ENCODE assay signal across 1 cellular context in the genomic region with DNA sequence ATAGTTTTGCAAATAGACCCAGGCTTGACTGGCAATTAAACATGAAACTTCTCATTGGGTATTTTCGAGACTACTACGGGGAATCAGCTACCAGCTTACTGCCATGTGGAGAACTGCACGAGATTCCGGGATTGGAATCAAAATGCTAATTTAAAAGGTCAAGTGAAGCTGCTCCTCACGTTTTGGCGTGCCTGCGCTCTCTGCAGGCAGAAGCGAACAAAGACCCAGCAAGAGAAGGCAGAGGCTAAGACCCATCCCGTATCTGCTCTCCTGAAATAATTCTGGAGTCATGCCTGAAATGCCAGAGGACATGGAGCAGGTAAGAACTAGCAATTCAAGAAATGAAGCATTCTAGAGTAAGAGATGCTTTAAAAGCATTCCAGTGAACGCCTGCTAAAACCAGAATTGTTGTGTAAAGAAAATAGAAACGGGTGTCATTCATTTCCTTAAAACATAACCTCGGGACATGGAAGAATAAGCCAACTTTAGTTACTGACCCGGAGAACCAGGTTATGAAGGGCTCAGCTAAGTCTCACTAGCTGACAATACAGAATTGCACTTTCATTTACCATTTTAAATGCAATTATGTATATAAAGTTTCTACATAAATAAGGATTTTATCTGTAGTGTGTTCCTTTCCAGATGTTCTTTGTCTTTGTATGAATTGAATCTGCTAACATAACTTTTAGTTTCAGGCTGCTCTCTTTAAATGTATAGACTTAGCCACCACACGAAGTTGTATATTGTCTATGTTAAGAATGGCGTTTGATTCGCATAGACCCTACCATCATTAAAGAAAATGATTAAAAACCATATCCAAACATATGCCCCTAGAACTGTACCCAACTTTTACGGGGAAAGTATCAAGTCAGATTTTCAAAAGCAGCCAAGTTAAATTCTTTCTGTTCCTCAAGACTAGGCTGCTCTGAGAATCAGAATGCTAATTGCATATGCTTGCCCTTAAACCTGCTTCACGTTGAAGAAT.
TF ChIP-seq lines count a peak whose summit lies in the region.

No MANE protein-coding gene starts in this region.

TF ChIP-seq in K562, 482 proteins besides CTCF, POLR2A, EP300 and RAD21 (continued from another document):
- TF ChIP-seq, protein P1, sequence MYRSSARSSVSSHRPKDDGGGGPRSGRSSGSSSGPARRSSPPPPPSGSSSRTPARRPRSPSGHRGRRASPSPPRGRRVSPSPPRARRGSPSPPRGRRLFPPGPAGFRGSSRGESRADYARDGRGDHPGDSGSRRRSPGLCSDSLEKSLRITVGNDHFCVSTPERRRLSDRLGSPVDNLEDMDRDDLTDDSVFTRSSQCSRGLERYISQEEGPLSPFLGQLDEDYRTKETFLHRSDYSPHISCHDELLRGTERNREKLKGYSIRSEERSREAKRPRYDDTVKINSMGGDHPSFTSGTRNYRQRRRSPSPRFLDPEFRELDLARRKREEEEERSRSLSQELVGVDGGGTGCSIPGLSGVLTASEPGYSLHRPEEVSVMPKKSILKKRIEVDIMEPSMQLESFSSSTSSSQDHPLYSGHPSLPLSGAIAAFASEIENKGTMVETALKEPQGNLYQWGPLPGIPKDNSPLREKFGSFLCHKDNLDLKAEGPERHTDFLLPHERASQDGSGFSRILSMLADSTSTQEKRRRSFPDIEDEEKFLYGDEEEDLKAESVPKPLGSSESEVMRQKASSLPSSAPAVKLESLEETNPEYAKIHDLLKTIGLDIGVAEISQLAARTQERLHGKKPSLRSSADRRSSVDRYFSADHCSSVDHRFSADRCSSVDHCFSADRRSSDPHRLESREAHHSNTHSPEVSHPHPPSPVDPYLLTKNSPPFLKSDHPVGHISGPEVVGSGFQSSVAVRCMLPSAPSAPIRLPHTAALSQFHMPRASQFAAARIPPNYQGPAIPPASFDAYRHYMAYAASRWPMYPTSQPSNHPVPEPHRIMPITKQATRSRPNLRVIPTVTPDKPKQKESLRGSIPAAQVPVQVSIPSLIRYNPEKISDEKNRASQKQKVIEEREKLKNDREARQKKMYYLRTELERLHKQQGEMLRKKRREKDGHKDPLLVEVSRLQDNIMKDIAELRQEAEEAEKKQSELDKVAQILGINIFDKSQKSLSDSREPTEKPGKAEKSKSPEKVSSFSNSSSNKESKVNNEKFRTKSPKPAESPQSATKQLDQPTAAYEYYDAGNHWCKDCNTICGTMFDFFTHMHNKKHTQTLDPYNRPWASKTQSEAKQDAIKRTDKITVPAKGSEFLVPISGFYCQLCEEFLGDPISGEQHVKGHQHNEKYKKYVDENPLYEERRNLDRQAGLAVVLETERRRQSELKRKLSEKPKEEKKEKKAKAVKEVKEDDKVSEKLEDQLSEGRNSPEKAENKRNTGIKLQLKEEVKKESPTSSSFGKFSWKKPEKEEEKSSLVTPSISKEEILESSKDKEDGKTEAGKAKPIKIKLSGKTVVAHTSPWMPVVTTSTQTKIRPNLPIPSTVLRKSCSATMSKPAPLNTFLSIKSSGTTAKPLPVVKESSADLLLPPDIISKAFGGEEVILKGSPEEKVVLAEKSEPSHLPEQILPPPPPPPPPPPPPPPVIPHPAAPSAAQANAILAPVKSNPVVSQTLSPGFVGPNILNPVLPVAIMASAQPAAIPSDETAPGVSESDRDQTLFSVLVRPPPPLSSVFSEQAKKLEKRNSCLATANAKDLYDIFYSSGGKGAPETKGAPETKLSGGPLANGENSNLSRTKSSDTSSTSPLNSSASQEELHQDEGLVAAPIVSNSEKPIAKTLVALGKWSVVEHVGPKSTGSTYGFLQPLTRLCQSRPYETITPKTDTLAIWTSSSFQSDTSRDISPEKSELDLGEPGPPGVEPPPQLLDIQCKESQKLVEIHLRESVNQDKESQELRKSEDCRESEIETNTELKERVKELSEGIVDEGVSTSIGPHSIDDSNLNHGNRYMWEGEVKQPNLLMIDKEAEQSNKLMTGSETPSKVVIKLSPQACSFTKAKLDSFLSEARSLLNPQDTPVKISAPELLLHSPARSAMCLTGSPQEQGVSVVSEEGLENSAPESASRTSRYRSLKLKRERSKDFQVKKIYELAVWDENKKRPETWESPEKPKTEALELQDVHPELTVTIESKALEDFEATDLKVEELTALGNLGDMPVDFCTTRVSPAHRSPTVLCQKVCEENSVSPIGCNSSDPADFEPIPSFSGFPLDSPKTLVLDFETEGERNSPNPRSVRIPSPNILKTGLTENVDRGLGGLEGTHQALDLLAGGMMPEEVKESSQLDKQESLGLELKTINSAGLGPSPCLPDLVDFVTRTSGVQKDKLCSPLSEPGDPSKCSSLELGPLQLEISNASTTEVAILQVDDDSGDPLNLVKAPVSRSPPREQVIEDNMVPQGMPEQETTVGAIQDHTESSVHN (IDR thresholded peaks at IDR 0.05; ENCODE audit: borderline replicate concordance in 1 of 2, low read depth in 1 of 2), result 0 out of 4 replicates have a peak, but pooled peaks of 1 of the 2 experiments have one; percentile 38
- TF ChIP-seq, protein P2, sequence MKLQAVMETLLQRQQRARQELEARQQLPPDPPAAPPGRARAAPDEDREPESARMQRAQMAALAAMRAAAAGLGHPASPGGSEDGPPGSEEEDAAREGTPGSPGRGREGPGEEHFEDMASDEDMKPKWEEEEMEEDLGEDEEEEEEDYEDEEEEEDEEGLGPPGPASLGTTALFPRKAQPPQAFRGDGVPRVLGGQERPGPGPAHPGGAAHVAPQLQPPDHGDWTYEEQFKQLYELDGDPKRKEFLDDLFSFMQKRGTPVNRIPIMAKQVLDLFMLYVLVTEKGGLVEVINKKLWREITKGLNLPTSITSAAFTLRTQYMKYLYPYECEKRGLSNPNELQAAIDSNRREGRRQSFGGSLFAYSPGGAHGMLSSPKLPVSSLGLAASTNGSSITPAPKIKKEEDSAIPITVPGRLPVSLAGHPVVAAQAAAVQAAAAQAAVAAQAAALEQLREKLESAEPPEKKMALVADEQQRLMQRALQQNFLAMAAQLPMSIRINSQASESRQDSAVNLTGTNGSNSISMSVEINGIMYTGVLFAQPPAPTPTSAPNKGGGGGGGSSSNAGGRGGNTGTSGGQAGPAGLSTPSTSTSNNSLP (IDR thresholded peaks at IDR 0.05; ENCODE audit: borderline replicate concordance, low read depth, low read length), result peak; percentile 82
- TF ChIP-seq ATF1 (CRISPR knock-in tag; IDR thresholded peaks at IDR 0.05) (no peak), ATF1 (tag; IDR thresholded peaks at IDR 0.05) (peak; percentile 23; the same call in 1 of the 2 replicates), GTF2E2 (tag; IDR thresholded peaks at IDR 0.05) (0 out of 2 replicates have a peak, but pooled peaks have one; percentile 43), SUPT5H (IDR thresholded peaks at IDR 0.05) (peak; percentile 54), PML (IDR thresholded peaks at IDR 0.05; ENCODE audit: low read length) (peak; percentile 61; the same call in 1 of the 2 replicates), SIN3A (IDR thresholded peaks at IDR 0.05; ENCODE audit: borderline replicate concordance in 2 of 2, control insufficient read depth in 1 of 2, low read depth in 2 of 2, low read length in 2 of 2) (peak in 1 of 2 experiments; percentile 52; a peak in 1 of 4 replicates), MYC (IDR thresholded peaks at IDR 0.05; ENCODE audit: low read depth, low read length) (peak; percentile 72; the same call in 1 of the 2 replicates), MYC (CRISPR knock-in tag; IDR thresholded peaks at IDR 0.05; ENCODE audit: borderline replicate concordance, low read depth) (no peak), ZEB2 (IDR thresholded peaks at IDR 0.05) (0 out of 2 replicates have a peak, but pooled peaks have one; percentile 43), NFYB (IDR thresholded peaks at IDR 0.05; ENCODE audit: extremely low read depth, insufficient read length) (peak; percentile 50)
- TF ChIP-seq, protein P3, sequence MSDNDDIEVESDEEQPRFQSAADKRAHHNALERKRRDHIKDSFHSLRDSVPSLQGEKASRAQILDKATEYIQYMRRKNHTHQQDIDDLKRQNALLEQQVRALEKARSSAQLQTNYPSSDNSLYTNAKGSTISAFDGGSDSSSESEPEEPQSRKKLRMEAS (CRISPR knock-in tag; IDR thresholded peaks at IDR 0.05), result no peak
- TF ChIP-seq, protein P4, sequence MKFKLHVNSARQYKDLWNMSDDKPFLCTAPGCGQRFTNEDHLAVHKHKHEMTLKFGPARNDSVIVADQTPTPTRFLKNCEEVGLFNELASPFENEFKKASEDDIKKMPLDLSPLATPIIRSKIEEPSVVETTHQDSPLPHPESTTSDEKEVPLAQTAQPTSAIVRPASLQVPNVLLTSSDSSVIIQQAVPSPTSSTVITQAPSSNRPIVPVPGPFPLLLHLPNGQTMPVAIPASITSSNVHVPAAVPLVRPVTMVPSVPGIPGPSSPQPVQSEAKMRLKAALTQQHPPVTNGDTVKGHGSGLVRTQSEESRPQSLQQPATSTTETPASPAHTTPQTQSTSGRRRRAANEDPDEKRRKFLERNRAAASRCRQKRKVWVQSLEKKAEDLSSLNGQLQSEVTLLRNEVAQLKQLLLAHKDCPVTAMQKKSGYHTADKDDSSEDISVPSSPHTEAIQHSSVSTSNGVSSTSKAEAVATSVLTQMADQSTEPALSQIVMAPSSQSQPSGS (CRISPR knock-in tag; IDR thresholded peaks at IDR 0.05), result no peak
- TF ChIP-seq, protein P5, sequence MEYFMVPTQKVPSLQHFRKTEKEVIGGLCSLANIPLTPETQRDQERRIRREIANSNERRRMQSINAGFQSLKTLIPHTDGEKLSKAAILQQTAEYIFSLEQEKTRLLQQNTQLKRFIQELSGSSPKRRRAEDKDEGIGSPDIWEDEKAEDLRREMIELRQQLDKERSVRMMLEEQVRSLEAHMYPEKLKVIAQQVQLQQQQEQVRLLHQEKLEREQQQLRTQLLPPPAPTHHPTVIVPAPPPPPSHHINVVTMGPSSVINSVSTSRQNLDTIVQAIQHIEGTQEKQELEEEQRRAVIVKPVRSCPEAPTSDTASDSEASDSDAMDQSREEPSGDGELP (CRISPR knock-in tag; IDR thresholded peaks at IDR 0.05; ENCODE audit: borderline replicate concordance), result 0 out of 2 replicates have a peak, but pooled peaks have one; percentile 15
- TF ChIP-seq, protein P6, sequence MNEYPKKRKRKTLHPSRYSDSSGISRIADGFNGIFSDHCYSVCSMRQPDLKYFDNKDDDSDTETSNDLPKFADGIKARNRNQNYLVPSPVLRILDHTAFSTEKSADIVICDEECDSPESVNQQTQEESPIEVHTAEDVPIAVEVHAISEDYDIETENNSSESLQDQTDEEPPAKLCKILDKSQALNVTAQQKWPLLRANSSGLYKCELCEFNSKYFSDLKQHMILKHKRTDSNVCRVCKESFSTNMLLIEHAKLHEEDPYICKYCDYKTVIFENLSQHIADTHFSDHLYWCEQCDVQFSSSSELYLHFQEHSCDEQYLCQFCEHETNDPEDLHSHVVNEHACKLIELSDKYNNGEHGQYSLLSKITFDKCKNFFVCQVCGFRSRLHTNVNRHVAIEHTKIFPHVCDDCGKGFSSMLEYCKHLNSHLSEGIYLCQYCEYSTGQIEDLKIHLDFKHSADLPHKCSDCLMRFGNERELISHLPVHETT (CRISPR knock-in tag; conservative IDR thresholded peaks at IDR 0.05 in 1 of 2, IDR thresholded peaks at IDR 0.05 in 1 of 2), result 0 out of 4 replicates have a peak, but pooled peaks of 1 of the 2 experiments have one; percentile 27
- TF ChIP-seq, protein P7, sequence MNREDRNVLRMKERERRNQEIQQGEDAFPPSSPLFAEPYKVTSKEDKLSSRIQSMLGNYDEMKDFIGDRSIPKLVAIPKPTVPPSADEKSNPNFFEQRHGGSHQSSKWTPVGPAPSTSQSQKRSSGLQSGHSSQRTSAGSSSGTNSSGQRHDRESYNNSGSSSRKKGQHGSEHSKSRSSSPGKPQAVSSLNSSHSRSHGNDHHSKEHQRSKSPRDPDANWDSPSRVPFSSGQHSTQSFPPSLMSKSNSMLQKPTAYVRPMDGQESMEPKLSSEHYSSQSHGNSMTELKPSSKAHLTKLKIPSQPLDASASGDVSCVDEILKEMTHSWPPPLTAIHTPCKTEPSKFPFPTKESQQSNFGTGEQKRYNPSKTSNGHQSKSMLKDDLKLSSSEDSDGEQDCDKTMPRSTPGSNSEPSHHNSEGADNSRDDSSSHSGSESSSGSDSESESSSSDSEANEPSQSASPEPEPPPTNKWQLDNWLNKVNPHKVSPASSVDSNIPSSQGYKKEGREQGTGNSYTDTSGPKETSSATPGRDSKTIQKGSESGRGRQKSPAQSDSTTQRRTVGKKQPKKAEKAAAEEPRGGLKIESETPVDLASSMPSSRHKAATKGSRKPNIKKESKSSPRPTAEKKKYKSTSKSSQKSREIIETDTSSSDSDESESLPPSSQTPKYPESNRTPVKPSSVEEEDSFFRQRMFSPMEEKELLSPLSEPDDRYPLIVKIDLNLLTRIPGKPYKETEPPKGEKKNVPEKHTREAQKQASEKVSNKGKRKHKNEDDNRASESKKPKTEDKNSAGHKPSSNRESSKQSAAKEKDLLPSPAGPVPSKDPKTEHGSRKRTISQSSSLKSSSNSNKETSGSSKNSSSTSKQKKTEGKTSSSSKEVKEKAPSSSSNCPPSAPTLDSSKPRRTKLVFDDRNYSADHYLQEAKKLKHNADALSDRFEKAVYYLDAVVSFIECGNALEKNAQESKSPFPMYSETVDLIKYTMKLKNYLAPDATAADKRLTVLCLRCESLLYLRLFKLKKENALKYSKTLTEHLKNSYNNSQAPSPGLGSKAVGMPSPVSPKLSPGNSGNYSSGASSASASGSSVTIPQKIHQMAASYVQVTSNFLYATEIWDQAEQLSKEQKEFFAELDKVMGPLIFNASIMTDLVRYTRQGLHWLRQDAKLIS (CRISPR knock-in tag; IDR thresholded peaks at IDR 0.05), result no peak
- TF ChIP-seq, protein P8, sequence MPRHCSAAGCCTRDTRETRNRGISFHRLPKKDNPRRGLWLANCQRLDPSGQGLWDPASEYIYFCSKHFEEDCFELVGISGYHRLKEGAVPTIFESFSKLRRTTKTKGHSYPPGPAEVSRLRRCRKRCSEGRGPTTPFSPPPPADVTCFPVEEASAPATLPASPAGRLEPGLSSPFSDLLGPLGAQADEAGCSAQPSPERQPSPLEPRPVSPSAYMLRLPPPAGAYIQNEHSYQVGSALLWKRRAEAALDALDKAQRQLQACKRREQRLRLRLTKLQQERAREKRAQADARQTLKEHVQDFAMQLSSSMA (CRISPR knock-in tag; IDR thresholded peaks at IDR 0.05), result no peak
